In the genomic region with DNA sequence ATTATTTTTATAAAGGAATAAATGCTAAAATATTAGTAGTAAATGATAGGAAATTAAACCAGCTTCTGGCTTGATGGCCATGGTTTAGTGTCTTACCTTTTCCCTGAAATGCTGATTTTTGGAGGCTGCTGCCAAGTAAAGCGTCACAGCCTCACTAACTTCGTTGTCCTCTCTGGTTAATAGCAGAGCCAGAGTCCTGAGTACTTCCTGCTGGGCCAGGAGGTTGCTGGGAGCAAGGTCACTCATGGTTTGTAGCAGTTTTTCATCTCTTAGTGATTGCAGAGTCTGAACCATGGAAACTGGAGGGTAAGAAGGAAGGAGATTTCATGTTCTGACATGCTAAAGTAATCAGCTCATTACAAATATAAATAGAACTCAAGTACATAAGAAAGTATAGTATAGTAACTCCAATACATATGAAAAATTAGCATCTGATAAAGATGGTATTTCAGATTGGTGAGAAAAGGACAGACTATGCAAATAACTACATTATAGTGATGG, we compare ENCODE assay signal across 3 cellular contexts.
TF ChIP-seq lines count a peak whose summit lies in the region.

No MANE protein-coding gene starts in this region.

TF ChIP-seq in SK-N-SH, 30 proteins besides CTCF, POLR2A, EP300 and RAD21 (continues in another document):
- TF ChIP-seq, protein P1, sequence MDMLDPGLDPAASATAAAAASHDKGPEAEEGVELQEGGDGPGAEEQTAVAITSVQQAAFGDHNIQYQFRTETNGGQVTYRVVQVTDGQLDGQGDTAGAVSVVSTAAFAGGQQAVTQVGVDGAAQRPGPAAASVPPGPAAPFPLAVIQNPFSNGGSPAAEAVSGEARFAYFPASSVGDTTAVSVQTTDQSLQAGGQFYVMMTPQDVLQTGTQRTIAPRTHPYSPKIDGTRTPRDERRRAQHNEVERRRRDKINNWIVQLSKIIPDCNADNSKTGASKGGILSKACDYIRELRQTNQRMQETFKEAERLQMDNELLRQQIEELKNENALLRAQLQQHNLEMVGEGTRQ (IDR thresholded peaks at IDR 0.05; ENCODE audit: borderline replicate concordance, low read depth, low read length) = no peak
- TF ChIP-seq EZH2phosphoT487 (IDR thresholded peaks at IDR 0.05; ENCODE audit: borderline replicate concordance, low read depth) = no peak
- no peak for TF ChIP-seq RCOR1 (IDR thresholded peaks at IDR 0.05; ENCODE audit: low read length)
- TF ChIP-seq, protein P2, sequence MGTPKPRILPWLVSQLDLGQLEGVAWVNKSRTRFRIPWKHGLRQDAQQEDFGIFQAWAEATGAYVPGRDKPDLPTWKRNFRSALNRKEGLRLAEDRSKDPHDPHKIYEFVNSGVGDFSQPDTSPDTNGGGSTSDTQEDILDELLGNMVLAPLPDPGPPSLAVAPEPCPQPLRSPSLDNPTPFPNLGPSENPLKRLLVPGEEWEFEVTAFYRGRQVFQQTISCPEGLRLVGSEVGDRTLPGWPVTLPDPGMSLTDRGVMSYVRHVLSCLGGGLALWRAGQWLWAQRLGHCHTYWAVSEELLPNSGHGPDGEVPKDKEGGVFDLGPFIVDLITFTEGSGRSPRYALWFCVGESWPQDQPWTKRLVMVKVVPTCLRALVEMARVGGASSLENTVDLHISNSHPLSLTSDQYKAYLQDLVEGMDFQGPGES (IDR thresholded peaks at IDR 0.05; ENCODE audit: low read depth, low read length) = no peak
- no peak for TF ChIP-seq FOXJ3 (CRISPR knock-in tag; IDR thresholded peaks at IDR 0.05)
- TF ChIP-seq, protein P3, sequence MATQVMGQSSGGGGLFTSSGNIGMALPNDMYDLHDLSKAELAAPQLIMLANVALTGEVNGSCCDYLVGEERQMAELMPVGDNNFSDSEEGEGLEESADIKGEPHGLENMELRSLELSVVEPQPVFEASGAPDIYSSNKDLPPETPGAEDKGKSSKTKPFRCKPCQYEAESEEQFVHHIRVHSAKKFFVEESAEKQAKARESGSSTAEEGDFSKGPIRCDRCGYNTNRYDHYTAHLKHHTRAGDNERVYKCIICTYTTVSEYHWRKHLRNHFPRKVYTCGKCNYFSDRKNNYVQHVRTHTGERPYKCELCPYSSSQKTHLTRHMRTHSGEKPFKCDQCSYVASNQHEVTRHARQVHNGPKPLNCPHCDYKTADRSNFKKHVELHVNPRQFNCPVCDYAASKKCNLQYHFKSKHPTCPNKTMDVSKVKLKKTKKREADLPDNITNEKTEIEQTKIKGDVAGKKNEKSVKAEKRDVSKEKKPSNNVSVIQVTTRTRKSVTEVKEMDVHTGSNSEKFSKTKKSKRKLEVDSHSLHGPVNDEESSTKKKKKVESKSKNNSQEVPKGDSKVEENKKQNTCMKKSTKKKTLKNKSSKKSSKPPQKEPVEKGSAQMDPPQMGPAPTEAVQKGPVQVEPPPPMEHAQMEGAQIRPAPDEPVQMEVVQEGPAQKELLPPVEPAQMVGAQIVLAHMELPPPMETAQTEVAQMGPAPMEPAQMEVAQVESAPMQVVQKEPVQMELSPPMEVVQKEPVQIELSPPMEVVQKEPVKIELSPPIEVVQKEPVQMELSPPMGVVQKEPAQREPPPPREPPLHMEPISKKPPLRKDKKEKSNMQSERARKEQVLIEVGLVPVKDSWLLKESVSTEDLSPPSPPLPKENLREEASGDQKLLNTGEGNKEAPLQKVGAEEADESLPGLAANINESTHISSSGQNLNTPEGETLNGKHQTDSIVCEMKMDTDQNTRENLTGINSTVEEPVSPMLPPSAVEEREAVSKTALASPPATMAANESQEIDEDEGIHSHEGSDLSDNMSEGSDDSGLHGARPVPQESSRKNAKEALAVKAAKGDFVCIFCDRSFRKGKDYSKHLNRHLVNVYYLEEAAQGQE (IDR thresholded peaks at IDR 0.05; ENCODE audit: low read depth, low read length) = no peak
- no peak for TF ChIP-seq RXRA (IDR thresholded peaks at IDR 0.05; ENCODE audit: borderline replicate concordance, low read depth)
- TF ChIP-seq ELF1 (IDR thresholded peaks at IDR 0.05) = no peak
- no peak for TF ChIP-seq FOXM1 (IDR thresholded peaks at IDR 0.05; ENCODE audit: low read depth)
- no peak for TF ChIP-seq JUND (IDR thresholded peaks at IDR 0.05)
- TF ChIP-seq YY1 (IDR thresholded peaks at IDR 0.05; ENCODE audit: low read depth) = no peak
- TF ChIP-seq, protein P4, sequence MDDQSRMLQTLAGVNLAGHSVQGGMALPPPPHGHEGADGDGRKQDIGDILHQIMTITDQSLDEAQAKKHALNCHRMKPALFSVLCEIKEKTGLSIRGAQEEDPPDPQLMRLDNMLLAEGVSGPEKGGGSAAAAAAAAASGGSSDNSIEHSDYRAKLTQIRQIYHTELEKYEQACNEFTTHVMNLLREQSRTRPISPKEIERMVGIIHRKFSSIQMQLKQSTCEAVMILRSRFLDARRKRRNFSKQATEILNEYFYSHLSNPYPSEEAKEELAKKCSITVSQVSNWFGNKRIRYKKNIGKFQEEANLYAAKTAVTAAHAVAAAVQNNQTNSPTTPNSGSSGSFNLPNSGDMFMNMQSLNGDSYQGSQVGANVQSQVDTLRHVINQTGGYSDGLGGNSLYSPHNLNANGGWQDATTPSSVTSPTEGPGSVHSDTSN (IDR thresholded peaks at IDR 0.05) = no peak

TF ChIP-seq in SK-N-SH treated with all-trans-retinoic acid at 6 μM for 48 hours, 23 proteins besides CTCF, POLR2A, EP300 and RAD21 (continues in another document):
- no peak for TF ChIP-seq BACH2 (CRISPR knock-in tag; IDR thresholded peaks at IDR 0.05; ENCODE audit: borderline replicate concordance)
- TF ChIP-seq ISL1 (CRISPR knock-in tag; IDR thresholded peaks at IDR 0.05) = no peak
- no peak for TF ChIP-seq ARNTL (CRISPR knock-in tag; IDR thresholded peaks at IDR 0.05; ENCODE audit: borderline replicate concordance, low read depth)
- TF ChIP-seq PPARA (CRISPR knock-in tag; IDR thresholded peaks at IDR 0.05; ENCODE audit: borderline replicate concordance) = no peak
- TF ChIP-seq TCF4 (CRISPR knock-in tag; IDR thresholded peaks at IDR 0.05; ENCODE audit: borderline replicate concordance) = no peak
- no peak for TF ChIP-seq ZFP30 (CRISPR knock-in tag; IDR thresholded peaks at IDR 0.05)
- TF ChIP-seq OSR1 (CRISPR knock-in tag; IDR thresholded peaks at IDR 0.05) = no peak
- TF ChIP-seq, protein P5, sequence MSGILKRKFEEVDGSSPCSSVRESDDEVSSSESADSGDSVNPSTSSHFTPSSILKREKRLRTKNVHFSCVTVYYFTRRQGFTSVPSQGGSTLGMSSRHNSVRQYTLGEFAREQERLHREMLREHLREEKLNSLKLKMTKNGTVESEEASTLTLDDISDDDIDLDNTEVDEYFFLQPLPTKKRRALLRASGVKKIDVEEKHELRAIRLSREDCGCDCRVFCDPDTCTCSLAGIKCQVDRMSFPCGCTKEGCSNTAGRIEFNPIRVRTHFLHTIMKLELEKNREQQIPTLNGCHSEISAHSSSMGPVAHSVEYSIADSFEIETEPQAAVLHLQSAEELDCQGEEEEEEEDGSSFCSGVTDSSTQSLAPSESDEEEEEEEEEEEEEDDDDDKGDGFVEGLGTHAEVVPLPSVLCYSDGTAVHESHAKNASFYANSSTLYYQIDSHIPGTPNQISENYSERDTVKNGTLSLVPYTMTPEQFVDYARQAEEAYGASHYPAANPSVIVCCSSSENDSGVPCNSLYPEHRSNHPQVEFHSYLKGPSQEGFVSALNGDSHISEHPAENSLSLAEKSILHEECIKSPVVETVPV (CRISPR knock-in tag; IDR thresholded peaks at IDR 0.05) = no peak
- TF ChIP-seq, protein P6, sequence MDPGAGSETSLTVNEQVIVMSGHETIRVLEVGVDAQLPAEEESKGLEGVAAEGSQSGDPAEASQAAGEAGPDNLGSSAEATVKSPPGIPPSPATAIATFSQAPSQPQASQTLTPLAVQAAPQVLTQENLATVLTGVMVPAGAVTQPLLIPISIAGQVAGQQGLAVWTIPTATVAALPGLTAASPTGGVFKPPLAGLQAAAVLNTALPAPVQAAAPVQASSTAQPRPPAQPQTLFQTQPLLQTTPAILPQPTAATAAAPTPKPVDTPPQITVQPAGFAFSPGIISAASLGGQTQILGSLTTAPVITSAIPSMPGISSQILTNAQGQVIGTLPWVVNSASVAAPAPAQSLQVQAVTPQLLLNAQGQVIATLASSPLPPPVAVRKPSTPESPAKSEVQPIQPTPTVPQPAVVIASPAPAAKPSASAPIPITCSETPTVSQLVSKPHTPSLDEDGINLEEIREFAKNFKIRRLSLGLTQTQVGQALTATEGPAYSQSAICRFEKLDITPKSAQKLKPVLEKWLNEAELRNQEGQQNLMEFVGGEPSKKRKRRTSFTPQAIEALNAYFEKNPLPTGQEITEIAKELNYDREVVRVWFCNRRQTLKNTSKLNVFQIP (CRISPR knock-in tag; IDR thresholded peaks at IDR 0.05; ENCODE audit: borderline replicate concordance, low read depth) = no peak
- TF ChIP-seq ESRRG (CRISPR knock-in tag; IDR thresholded peaks at IDR 0.05) = no peak
- TF ChIP-seq SNAI2 (CRISPR knock-in tag; IDR thresholded peaks at IDR 0.05) = no peak
- no peak for TF ChIP-seq ZNF70 (CRISPR knock-in tag; IDR thresholded peaks at IDR 0.05)
- no peak for TF ChIP-seq TOX (CRISPR knock-in tag; IDR thresholded peaks at IDR 0.05; ENCODE audit: borderline replicate concordance)
- TF ChIP-seq ZNF8 (CRISPR knock-in tag; IDR thresholded peaks at IDR 0.05) = no peak
- no peak for TF ChIP-seq ZNF565 (CRISPR knock-in tag; conservative IDR thresholded peaks at IDR 0.05; ENCODE audit: low read depth)
- TF ChIP-seq, protein P7, sequence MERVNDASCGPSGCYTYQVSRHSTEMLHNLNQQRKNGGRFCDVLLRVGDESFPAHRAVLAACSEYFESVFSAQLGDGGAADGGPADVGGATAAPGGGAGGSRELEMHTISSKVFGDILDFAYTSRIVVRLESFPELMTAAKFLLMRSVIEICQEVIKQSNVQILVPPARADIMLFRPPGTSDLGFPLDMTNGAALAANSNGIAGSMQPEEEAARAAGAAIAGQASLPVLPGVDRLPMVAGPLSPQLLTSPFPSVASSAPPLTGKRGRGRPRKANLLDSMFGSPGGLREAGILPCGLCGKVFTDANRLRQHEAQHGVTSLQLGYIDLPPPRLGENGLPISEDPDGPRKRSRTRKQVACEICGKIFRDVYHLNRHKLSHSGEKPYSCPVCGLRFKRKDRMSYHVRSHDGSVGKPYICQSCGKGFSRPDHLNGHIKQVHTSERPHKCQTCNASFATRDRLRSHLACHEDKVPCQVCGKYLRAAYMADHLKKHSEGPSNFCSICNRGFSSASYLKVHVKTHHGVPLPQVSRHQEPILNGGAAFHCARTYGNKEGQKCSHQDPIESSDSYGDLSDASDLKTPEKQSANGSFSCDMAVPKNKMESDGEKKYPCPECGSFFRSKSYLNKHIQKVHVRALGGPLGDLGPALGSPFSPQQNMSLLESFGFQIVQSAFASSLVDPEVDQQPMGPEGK (CRISPR knock-in tag; IDR thresholded peaks at IDR 0.05; ENCODE audit: borderline replicate concordance) = no peak
- no peak for TF ChIP-seq GLIS3 (CRISPR knock-in tag; IDR thresholded peaks at IDR 0.05)

TF ChIP-seq in IMR-90, 13 proteins besides CTCF, POLR2A, EP300 and RAD21:
- no peak for TF ChIP-seq NFE2L2 (IDR thresholded peaks at IDR 0.05; ENCODE audit: low read depth, low read length)
- no peak for TF ChIP-seq RCOR1 (IDR thresholded peaks at IDR 0.05; ENCODE audit: insufficient replicate concordance, low read length)
- no peak for TF ChIP-seq MXI1 (IDR thresholded peaks at IDR 0.05; ENCODE audit: borderline replicate concordance, low read depth, low read length)
- TF ChIP-seq MAZ (IDR thresholded peaks at IDR 0.05; ENCODE audit: borderline replicate concordance, low read depth, low read length) = no peak
- TF ChIP-seq BHLHE40 (IDR thresholded peaks at IDR 0.05; ENCODE audit: low read depth, low read length) = no peak
- TF ChIP-seq RFX5 (IDR thresholded peaks at IDR 0.05; ENCODE audit: low read depth, low read length) = no peak
- no peak for TF ChIP-seq FOS (IDR thresholded peaks at IDR 0.05; ENCODE audit: low read depth, low read length)
- no peak for TF ChIP-seq MAFK (IDR thresholded peaks at IDR 0.05; ENCODE audit: low read depth, low read length)
- TF ChIP-seq CHD1 (IDR thresholded peaks at IDR 0.05; ENCODE audit: low read depth, low read length) = no peak
- TF ChIP-seq, protein P8, sequence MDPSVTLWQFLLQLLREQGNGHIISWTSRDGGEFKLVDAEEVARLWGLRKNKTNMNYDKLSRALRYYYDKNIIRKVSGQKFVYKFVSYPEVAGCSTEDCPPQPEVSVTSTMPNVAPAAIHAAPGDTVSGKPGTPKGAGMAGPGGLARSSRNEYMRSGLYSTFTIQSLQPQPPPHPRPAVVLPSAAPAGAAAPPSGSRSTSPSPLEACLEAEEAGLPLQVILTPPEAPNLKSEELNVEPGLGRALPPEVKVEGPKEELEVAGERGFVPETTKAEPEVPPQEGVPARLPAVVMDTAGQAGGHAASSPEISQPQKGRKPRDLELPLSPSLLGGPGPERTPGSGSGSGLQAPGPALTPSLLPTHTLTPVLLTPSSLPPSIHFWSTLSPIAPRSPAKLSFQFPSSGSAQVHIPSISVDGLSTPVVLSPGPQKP (IDR thresholded peaks at IDR 0.05; ENCODE audit: borderline replicate concordance, low read depth, low read length) = no peak
